10 cellular contexts compared by ENCODE assay signal in genomic region chr6:149830731-149831379, GRCh38. TPM values are rescaled to one million over a fixed set of nuclear protein-coding genes. Genes with fewer than 3 reads are reported as not detected.
DNase-seq lines count a peak whose midpoint lies in the region; ATAC-seq and TF ChIP-seq lines count a peak whose summit lies in the region.
"Had no signal": no experiment of that assay in that cellular context is flagged by ENCODE, and none has a peak within 500 bp of the region (broad histone marks: within the 10 kb centered on the region; RNA-seq: fewer than 3 reads in every experiment).

No MANE protein-coding gene starts in this region.

- H3K9me3 ChIP-seq in AG04450 (ENCODE audit: control insufficient read depth, insufficient read depth, low read length), result peaks cover 4% of the 10 kb centered on the region; the same call in 1 of the 2 replicates

- no peak for ATAC-seq in GM18511 (IDR thresholded peaks at IDR 0.05; ENCODE audit: unreplicated experiment)

- POLR2A ChIA-PET in AG04450 (lab: Yijun Ruan, JAX), result no interaction called here
- POLR2A ChIA-PET in HEK293T (lab: Yijun Ruan, JAX), result no interaction called here

- TF ChIP-seq CTCF in AG04450 (IDR thresholded peaks at IDR 0.05; ENCODE audit: low read depth, low read length), result no peak
- TF ChIP-seq CTCF in HFFc6 (IDR thresholded peaks at IDR 0.05), result no peak
- no peak for TF ChIP-seq CTCF in nephron (IDR thresholded peaks at IDR 0.05; ENCODE audit: unreplicated experiment in 3 of 3)

- H3K36me3 Mint-ChIP-seq in HFFc6 (ENCODE audit: low read depth) (0 out of 2 replicates have a peak, but pooled peaks cover 5% of the 10 kb centered on the region), nephron (ENCODE audit: low read depth) (peaks cover 16% of the 10 kb centered on the region)

- H3K9me3 Mint-ChIP-seq in HFFc6 (no peaks in the 10 kb centered on the region), nephron (peaks cover 2% of the 10 kb centered on the region)
- H3K9me3 Mint-ChIP-seq: activated T-cell treated with anti-CD3 and anti-CD28 coated beads, Interleukin-2, amount 50 U/mL, for 24 hours had no signal

- no peak for DNase-seq in AG04450 (ENCODE audit: low read depth, low spot score)
- peak; percentile 75 for DNase-seq in HFFc6
- DNase-seq in HEK293T (ENCODE audit: extremely low spot score), result no peak
- no peak for DNase-seq in G401 (ENCODE audit: low spot score)
- no peak for DNase-seq in NCI-H1694 (lab: John Stamatoyannopoulos, UW)
- DNase-seq: activated T-cell treated with anti-CD3 and anti-CD28 coated beads, Interleukin-2, amount 50 U/mL, for 24 hours had no signal

- H3K4me1 Mint-ChIP-seq in HFFc6 (ENCODE audit: low read depth) (peaks cover 22% of the 10 kb centered on the region), nephron (peaks cover 4% of the 10 kb centered on the region)
- H3K4me1 Mint-ChIP-seq: B cell had no signal

- H3K27ac ChIP-seq in AG04450 (ENCODE audit: low read depth, low read length), result peak overlapping the region; percentile 34
- peak overlapping the region; percentile 93 for H3K27ac ChIP-seq in cingulate gyrus (ENCODE audit: low read depth, low read length)

- in situ Hi-C loops in G401 (cut with HindIII; ENCODE audit: low sequenced_read_pairs), result no loop called here

- H3K4me3 Mint-ChIP-seq in HFFc6 (peak overlapping the region; percentile 79), nephron (no peak overlapping the region)
- H3K4me3 Mint-ChIP-seq: activated T-cell treated with anti-CD3 and anti-CD28 coated beads, Interleukin-2, amount 50 U/mL, for 24 hours; B cell had no signal

- peak overlapping the region; percentile 88 for H3K27ac Mint-ChIP-seq in HFFc6
- peak overlapping the region in 2 of 3 experiments; percentile 30 to 64 for H3K27ac Mint-ChIP-seq in nephron
- H3K27ac Mint-ChIP-seq: activated T-cell treated with anti-CD3 and anti-CD28 coated beads, Interleukin-2, amount 50 U/mL, for 24 hours; B cell had no signal

- CTCF ChIA-PET in AG04450 (lab: Charles Lee), result interaction anchor here (0.8 to 1.0 kb wide), 2 partner anchors 10 to 96 kb away, joined by 3 to 4 read pairs; no protein-coding TSS in a partner anchor
- CTCF ChIA-PET in HEK293T (lab: Yijun Ruan, JAX), result interaction anchor here (0.7 kb wide), 1 partner anchor 36 kb away, joined by 3 read pairs; no protein-coding TSS in a partner anchor

- H3K27me3 Mint-ChIP-seq in HFFc6 (ENCODE audit: insufficient read depth) (no peaks in the 10 kb centered on the region), nephron (ENCODE audit: low read depth) (no peaks in the 10 kb centered on the region)
- H3K27me3 Mint-ChIP-seq: activated T-cell treated with anti-CD3 and anti-CD28 coated beads, Interleukin-2, amount 50 U/mL, for 24 hours had no signal

- no peak overlapping the region; the same call in 1 of the 2 replicates for H3K4me3 ChIP-seq in AG04450 (ENCODE audit: low read depth, low read length)

- no peaks in the 10 kb centered on the region for H3K27me3 ChIP-seq in AG04450 (ENCODE audit: control insufficient read depth, insufficient read depth, low read length)

TF ChIP-seq in HEK293T, 16 proteins besides CTCF, POLR2A, EP300 and RAD21:
- TF ChIP-seq BHLHE40 (IDR thresholded peaks at IDR 0.05; ENCODE audit: borderline replicate concordance) (no peak), NFRKB (IDR thresholded peaks at IDR 0.05) (no peak), FOXM1 (IDR thresholded peaks at IDR 0.05; ENCODE audit: borderline replicate concordance) (no peak)

RNA-seq across cellular contexts. Expression of gene LRP11, which starts 33.3 kb away (rescaled TPM):
- 64.3 and 71.0 TPM in 2 replicates for polyA plus RNA-seq in AG04450 (2011; rRNA removed)
- 108 and 110 TPM in 2 replicates for polyA minus RNA-seq in AG04450 (2011; rRNA and poly(A)+ RNA removed)
- total RNA-seq in HFFc6 (2021; fragmentation: NEBNext Ultra II Directional; extraction: Animal tissue kit (Norgen Biotek cat#: 25700)), result 10 to 100 TPM; 27.4 to 34.6 (median 30.4) TPM
- 18.8 and 19.3 TPM in 2 replicates for total RNA-seq in G401 (2014; rRNA removed; shearing (Covaris generic))
